Comparison of ENCODE assay signal across 25 cellular contexts in genomic region chr17:69779378-69780214, GRCh38.
DNase-seq lines count a peak whose midpoint lies in the region; TF ChIP-seq lines count a peak whose summit lies in the region.
"Had no signal": no experiment of that assay in that cellular context is flagged by ENCODE, and none has a peak within 500 bp of the region (broad histone marks: within the 10 kb centered on the region; RNA-seq: fewer than 3 reads in every experiment).

No MANE protein-coding gene starts in this region.

- peak overlapping the region; percentile 96 for H3K27ac ChIP-seq in ACC112 (ENCODE audit: low read depth, low read length)
- peak overlapping the region; percentile 28 for H3K27ac ChIP-seq in SJSA1
- H3K27ac ChIP-seq: ovary, spleen had no signal

- H3K9me3 ChIP-seq in SJSA1 (replicated peaks), result no peaks in the 10 kb centered on the region
- H3K9me3 ChIP-seq: ovary had no signal

- peak overlapping the region; percentile 67 for H3K27ac Mint-ChIP-seq in nephron progenitor cell
- H3K27ac Mint-ChIP-seq: activated CD4-positive, alpha-beta T cell treated with anti-CD3 and anti-CD28 coated beads for 36 hours; activated naive CD8-positive, alpha-beta T cell treated with anti-CD3 and anti-CD28 coated beads, Interleukin-2, amount 10 ng/mL, durations not matched to agents 7 days and 5 days; effector memory CD8-positive, alpha-beta T cell; naive thymus-derived CD8-positive, alpha-beta T cell had no signal

- H3K4me3 ChIP-seq in ACC112 (ENCODE audit: low read depth, low read length) (peak overlapping the region; percentile 17; the same call in 1 of the 2 replicates), SJSA1 (no peak overlapping the region)
- H3K4me3 ChIP-seq: ovary, spleen had no signal

- DNase-seq in SJSA1 (ENCODE audit: low read depth in 1 of 2, low spot score in 2 of 2) (peak in 1 of 2 experiments; percentile 36), dedifferentiated amniotic fluid mesenchymal stem cell (ENCODE audit: extremely low spot score) (peak; percentile 38), nephron progenitor cell (no peak), GM19240 (ENCODE audit: insufficient read length, low spot score) (no peak), GM19238 (ENCODE audit: insufficient read length, low spot score) (no peak), midbrain (lab: John Stamatoyannopoulos, UW) (no peak), NCI-H1417 (lab: John Stamatoyannopoulos, UW) (no peak)
- DNase-seq: ACHN; activated CD4-positive, alpha-beta T cell treated with anti-CD3 and anti-CD28 coated beads for 36 hours; activated gamma-delta T cell; activated naive CD8-positive, alpha-beta T cell treated with anti-CD3 and anti-CD28 coated beads, Interleukin-2, amount 10 ng/mL, durations not matched to agents 7 days and 5 days; activated T-cell treated with anti-CD3 and anti-CD28 coated beads, Interleukin-2, amount 50 U/mL, for 1 hour; DMS153; effector memory CD8-positive, alpha-beta T cell; H9; left ventricle myocardium superior; naive thymus-derived CD8-positive, alpha-beta T cell; NCI-H1436; NCI-H446 treated with DMSO at 0.1 percent for 48 hours; ovary; retina; spleen; T-helper 2 cell; trophoblast cell had no signal

- H3K4me1 Mint-ChIP-seq in nephron progenitor cell, result no peaks in the 10 kb centered on the region
- H3K4me1 Mint-ChIP-seq: activated CD4-positive, alpha-beta T cell treated with anti-CD3 and anti-CD28 coated beads for 36 hours; activated naive CD8-positive, alpha-beta T cell treated with anti-CD3 and anti-CD28 coated beads, Interleukin-2, amount 10 ng/mL, durations not matched to agents 7 days and 5 days; naive thymus-derived CD8-positive, alpha-beta T cell had no signal

- H3K79me2 ChIP-seq in ACC112 (ENCODE audit: control insufficient read depth, insufficient read depth, low read length, unreplicated experiment), result no peaks in the 10 kb centered on the region

- peaks cover 3% of the 10 kb centered on the region for H3K27me3 Mint-ChIP-seq in nephron progenitor cell (ENCODE audit: low read depth, poor library complexity)
- H3K27me3 Mint-ChIP-seq: activated CD4-positive, alpha-beta T cell treated with anti-CD3 and anti-CD28 coated beads for 36 hours; activated naive CD8-positive, alpha-beta T cell treated with anti-CD3 and anti-CD28 coated beads, Interleukin-2, amount 10 ng/mL, durations not matched to agents 7 days and 5 days; effector memory CD8-positive, alpha-beta T cell had no signal

- peak overlapping the region; percentile 62 for H2AFZ ChIP-seq in ACC112 (ENCODE audit: low read length, unreplicated experiment)

- no peaks in the 10 kb centered on the region for H3K27me3 ChIP-seq in ACC112 (ENCODE audit: insufficient read depth, low read length)
- H3K27me3 ChIP-seq in SJSA1 (replicated peaks), result no peaks in the 10 kb centered on the region
- H3K27me3 ChIP-seq: ovary, spleen had no signal

- no peaks in the 10 kb centered on the region for H3K36me3 Mint-ChIP-seq in nephron progenitor cell (ENCODE audit: low read depth)
- H3K36me3 Mint-ChIP-seq: activated naive CD8-positive, alpha-beta T cell treated with anti-CD3 and anti-CD28 coated beads, Interleukin-2, amount 10 ng/mL, durations not matched to agents 7 days and 5 days; naive thymus-derived CD8-positive, alpha-beta T cell had no signal

- no peak for TF ChIP-seq CTCF in nephron progenitor cell (IDR thresholded peaks at IDR 0.05)

- H3K4me1 ChIP-seq in ACC112 (ENCODE audit: control insufficient read depth, insufficient read depth, low read length, unreplicated experiment) (peaks cover 33% of the 10 kb centered on the region), SJSA1 (replicated peaks) (peaks cover 30% of the 10 kb centered on the region)
- H3K4me1 ChIP-seq: spleen had no signal

- peaks cover 18% of the 10 kb centered on the region for H3K9me3 Mint-ChIP-seq in nephron progenitor cell
- H3K9me3 Mint-ChIP-seq: H9 had no signal

- no peak overlapping the region for H3K4me3 Mint-ChIP-seq in nephron progenitor cell
- H3K4me3 Mint-ChIP-seq: activated CD4-positive, alpha-beta T cell treated with anti-CD3 and anti-CD28 coated beads for 36 hours; activated naive CD8-positive, alpha-beta T cell treated with anti-CD3 and anti-CD28 coated beads, Interleukin-2, amount 10 ng/mL, durations not matched to agents 7 days and 5 days; effector memory CD8-positive, alpha-beta T cell; H9; naive thymus-derived CD8-positive, alpha-beta T cell had no signal

- peaks cover 12% of the 10 kb centered on the region; the same call in 1 of the 2 replicates for H3K36me3 ChIP-seq in ACC112 (ENCODE audit: insufficient read depth, low read length)
- H3K36me3 ChIP-seq in SJSA1, result no peaks in the 10 kb centered on the region
- H3K36me3 ChIP-seq: ovary, spleen had no signal
